In genomic region chr12:2582631-2583616, GRCh38 we compare ENCODE assay signal across 8 cellular contexts.
DNase-seq lines count a peak whose midpoint lies in the region; ATAC-seq, FAIRE-seq and TF ChIP-seq lines count a peak whose summit lies in the region.

No MANE protein-coding gene starts in this region.

- H3K27me3 ChIP-seq in transverse colon = no peaks in the 10 kb centered on the region

- no peaks in the 10 kb centered on the region for H3K36me3 ChIP-seq in transverse colon

- peaks cover 24% of the 10 kb centered on the region for H3K4me1 Mint-ChIP-seq in nephron

- peaks cover 55% of the 10 kb centered on the region for H3K27me3 Mint-ChIP-seq in nephron (ENCODE audit: low read depth)

- peaks cover 5 to 31% (median 19%) of the 10 kb centered on the region in 4 donors for H3K4me1 ChIP-seq in transverse colon

- H3K4me3 Mint-ChIP-seq in nephron = peak overlapping the region in 1 of 3 experiments; percentile 16

- peaks cover 2% of the 10 kb centered on the region for H3K36me3 Mint-ChIP-seq in nephron (ENCODE audit: low read depth)

- no peak for FAIRE-seq in GM19239 (lab: Jason Lieb, UNC)

- H3K27ac Mint-ChIP-seq in nephron = no peak overlapping the region

- H3K4me3 ChIP-seq in AG09309 (ENCODE audit: control insufficient read depth, low read depth, low read length) = no peak overlapping the region
- H3K4me3 ChIP-seq in fibroblast of pulmonary artery (replicated peaks; ENCODE audit: low read depth, low read length) = no peak overlapping the region
- peak overlapping the region in 1 of 4 donors; percentile 14 for H3K4me3 ChIP-seq in transverse colon

- no peak for TF ChIP-seq POLR2A in transverse colon (IDR thresholded peaks at IDR 0.05)

- ATAC-seq in GM21737 (IDR thresholded peaks at IDR 0.05; ENCODE audit: unreplicated experiment) = no peak

- TF ChIP-seq EP300 in transverse colon (IDR thresholded peaks at IDR 0.05; ENCODE audit: low read depth) = no peak

- in situ Hi-C loops in transverse colon (cut with MboI; ENCODE audit: low pct_ligation_motif_present in 1 of 4, low pct_unique_long_range_greater_than_20kb in 1 of 4, low sequenced_read_pairs in 3 of 4) = loop anchor here in 3 of 4 donors (10.0 to 25.0 kb wide), 2 partner anchors 521 to 528 kb away; partner anchors contain the start of gene CACNA1C (in 3 of the 3)

- peak overlapping the region in 3 of 4 donors; percentile 15 to 56 (median 47) for H3K27ac ChIP-seq in transverse colon

- 13 to 53% methylated on average over 3 to 46 of the region's 48 CpGs for WGBS in transverse colon (ENCODE audit: low coverage in 1 of 2), 2 donors

- intact Hi-C loops in transverse colon (cut with DNase I; ENCODE audit: low total_unique reads) = loop anchor here (10.0 kb wide), 3 partner anchors 528 to 788 kb away; partner anchors contain the start of gene CACNA1C

- DNase-seq in AG09309 (ENCODE audit: low read depth) (no peak), GM19239 (ENCODE audit: insufficient read length, low spot score) (peak; percentile 76), NCI-H82 treated with DMSO at 0.1 percent for 48 hours (lab: John Stamatoyannopoulos, UW; ENCODE audit: unreplicated experiment) (peak; percentile 2), fibroblast of pulmonary artery (ENCODE audit: low read depth) (peak; percentile 43), transverse colon (peak; percentile 70)
- DNase-seq in activated T-cell treated with anti-CD3 and anti-CD28 coated beads, Interleukin-2, amount 50 U/mL, for 48 hours = peak; percentile 75 to 81

- H3K9me3 Mint-ChIP-seq in nephron = no peaks in the 10 kb centered on the region

- H3K9me3 ChIP-seq in transverse colon = no peaks in the 10 kb centered on the region

- peak; percentile 61 for TF ChIP-seq CTCF in AG09309 (IDR thresholded peaks at IDR 0.05; ENCODE audit: control insufficient read depth, insufficient read depth, low read depth, low read length, missing control alignments)
- TF ChIP-seq CTCF in fibroblast of pulmonary artery (IDR thresholded peaks at IDR 0.05; ENCODE audit: low read length, missing control alignments) = peak; percentile 39
- TF ChIP-seq CTCF in nephron (IDR thresholded peaks at IDR 0.05; ENCODE audit: unreplicated experiment in 3 of 3) = peak; percentile 91 to 95 (median 94)
- TF ChIP-seq CTCF in transverse colon (IDR thresholded peaks at IDR 0.05) = peak; percentile 74 to 92 (median 91)

Comparison
In these comparisons a context has a peak if more than half of its experiments do, and no peak if none do; other contexts are left out.
1. CTCF ChIP-seq: peak in every context shown above with its lines; median percentile 94 in nephron; 91 in transverse colon; 61 in AG09309; 39 in fibroblast of pulmonary artery.